Comparison of ENCODE assay signal across 13 cellular contexts in the genomic region with DNA sequence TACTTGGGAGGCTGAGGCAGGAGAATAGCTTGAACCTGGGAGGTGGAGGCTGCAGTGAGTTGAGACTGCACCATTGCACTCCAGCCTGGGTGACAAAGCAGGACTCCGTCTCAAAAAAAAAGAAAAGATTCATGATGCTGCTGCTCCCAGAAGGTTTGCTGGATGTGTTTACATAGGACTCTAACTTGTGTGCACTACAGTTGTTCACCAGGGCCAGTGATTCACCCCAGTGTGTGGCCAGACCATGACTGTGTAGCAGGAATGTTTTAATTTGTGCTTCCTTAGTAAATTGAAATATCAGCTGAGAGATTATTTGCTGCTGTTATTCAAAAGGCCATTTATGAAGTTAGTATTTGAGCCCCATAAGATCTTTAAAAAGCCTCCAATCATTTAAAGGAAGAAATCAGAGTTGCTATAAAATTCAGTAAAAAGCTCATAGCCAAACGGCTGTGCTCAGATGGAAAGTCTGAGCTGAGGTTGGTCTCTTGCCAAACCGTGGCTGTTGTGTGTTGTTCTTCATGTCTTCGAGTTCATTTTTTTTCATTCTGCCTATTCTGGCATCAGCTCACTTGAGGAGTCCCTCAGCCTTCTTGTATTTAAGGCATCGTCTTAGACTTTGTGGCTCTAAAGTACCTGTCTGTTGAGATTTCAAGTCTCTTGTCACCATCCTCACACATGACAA. TPM values are rescaled to one million over a fixed set of nuclear protein-coding genes. Genes with fewer than 3 reads are reported as not detected.
A peak's percentile ranks its signal among the peaks of the same experiment; 100 is the strongest.
DNase-seq lines count a peak whose midpoint lies in the region; ATAC-seq and TF ChIP-seq lines count a peak whose summit lies in the region.
"Had no signal": no experiment of that assay in that cellular context is flagged by ENCODE, and none has a peak within 500 bp of the region (broad histone marks: within the 10 kb centered on the region; RNA-seq: fewer than 3 reads in every experiment).

No MANE protein-coding gene starts in this region.

- H3K4me1 Mint-ChIP-seq in type B pancreatic cell (ENCODE audit: unreplicated experiment), result peaks cover 21% of the 10 kb centered on the region

- in situ Hi-C loops in astrocyte of the cerebellum (cut with HindIII; ENCODE audit: low sequenced_read_pairs), result no loop called here

- intact Hi-C loops in left cardiac atrium (cut with DNase I), result no loop called here
- intact Hi-C loops in spleen (cut with DNase I; ENCODE audit: low total_unique reads), result no loop called here

- peak in 1 of 2 donors; percentile 75 for ATAC-seq in left cardiac atrium
- no peak for ATAC-seq in HG03108 (IDR thresholded peaks at IDR 0.05; ENCODE audit: unreplicated experiment)

- H3K9me3 Mint-ChIP-seq in type B pancreatic cell, result no peaks in the 10 kb centered on the region

- no peaks in the 10 kb centered on the region for H3K27me3 Mint-ChIP-seq in type B pancreatic cell

- DNase-seq in left cardiac atrium, result peak; percentile 30
- DNase-seq in right atrium auricular region (ENCODE audit: low spot score), result no peak
- peak; percentile 76 for DNase-seq in astrocyte of the cerebellum (ENCODE audit: low read depth)
- DNase-seq in kidney glomerular epithelial cell (lab: John Stamatoyannopoulos, UW), result peak; percentile 23
- DNase-seq in type B pancreatic cell (ENCODE audit: extremely low spot score, unreplicated experiment), result no peak
- no peak for DNase-seq in spleen
- no peak for DNase-seq in SW 1271 (lab: John Stamatoyannopoulos, UW)
- DNase-seq: activated CD8-positive, alpha-beta memory T cell treated with anti-CD3 and anti-CD28 coated beads for 24 hours; NCI-H1436 treated with DMSO at 0.1 percent for 48 hours had no signal

- H3K27me3 ChIP-seq in right atrium auricular region (no peaks in the 10 kb centered on the region), spleen (replicated peaks in 1 of 7) (no peaks in the 10 kb centered on the region)
- H3K27me3 ChIP-seq: BLaER1, cardiac muscle cell had no signal

- whole genome bisulfite sequencing in spleen, 5 donors, result 78 to 92% (median 84%) methylated on average over 5 of the region's 5 CpGs

- H3K27ac Mint-ChIP-seq in type B pancreatic cell, result peak overlapping the region; percentile 100

- H3K27ac ChIP-seq in right atrium auricular region (peak overlapping the region in 1 of 2 donors; percentile 8), spleen (no peak overlapping the region)
- H3K27ac ChIP-seq: BLaER1, cardiac muscle cell, prostate gland had no signal

- H3K36me3 Mint-ChIP-seq in type B pancreatic cell, result peaks cover 25% of the 10 kb centered on the region

- H3K4me3 ChIP-seq in right atrium auricular region, result no peak overlapping the region
- no peak overlapping the region for H3K4me3 ChIP-seq in astrocyte of the cerebellum (ENCODE audit: low read depth, low read length)
- H3K4me3 ChIP-seq in spleen, result no peak overlapping the region
- H3K4me3 ChIP-seq: BLaER1, cardiac muscle cell, prostate gland had no signal

- TF ChIP-seq POLR2A in spleen (IDR thresholded peaks at IDR 0.05), result no peak

- H3K4me1 ChIP-seq in right atrium auricular region (peaks cover 0 to 11% of the 10 kb centered on the region in 2 donors), spleen (peaks cover 0 to 31% (median 15%) of the 10 kb centered on the region in 6 donors)
- H3K4me1 ChIP-seq: BLaER1, prostate gland had no signal

- H3K4me3 Mint-ChIP-seq in type B pancreatic cell, result no peak overlapping the region

- no peaks in the 10 kb centered on the region for H3K9me3 ChIP-seq in right atrium auricular region
- no peaks in the 10 kb centered on the region for H3K9me3 ChIP-seq in spleen
- H3K9me3 ChIP-seq: BLaER1, prostate gland had no signal

- no peak for TF ChIP-seq CTCF in right atrium auricular region (IDR thresholded peaks at IDR 0.05)
- no peak for TF ChIP-seq CTCF in astrocyte of the cerebellum (IDR thresholded peaks at IDR 0.05; ENCODE audit: low read depth, low read length, missing control alignments)
- no peak for TF ChIP-seq CTCF in type B pancreatic cell (conservative IDR thresholded peaks at IDR 0.05)
- TF ChIP-seq CTCF in spleen (IDR thresholded peaks at IDR 0.05 in 8 of 11, conservative IDR thresholded peaks at IDR 0.05 in 3 of 11), result no peak

- H3K36me3 ChIP-seq in right atrium auricular region (no peaks in the 10 kb centered on the region), spleen (peaks cover 0 to 74% (median 7%) of the 10 kb centered on the region in 6 donors)
- H3K36me3 ChIP-seq: prostate gland had no signal

RNA-seq across cellular contexts. Expression of gene PGD, which starts 18.1 kb away (rescaled TPM):
- total RNA-seq in left cardiac atrium (10 to 100 TPM; 58.8 to 65.5 TPM), right atrium auricular region (10 to 100 TPM; 51.1 to 59.9 TPM), type B pancreatic cell (ENCODE audit: low replicate concordance) (294 and 366 TPM in 2 replicates), spleen (100 to 1,000 TPM; 105 to 381 (median 142) TPM)
- 10 to 100 TPM; 40.8 to 72.9 (median 46.6) TPM for polyA plus RNA-seq in spleen

RNA-seq across cellular contexts. Expression of gene CENPS, which starts 49.5 kb away (rescaled TPM):
- 1 to 10 TPM; 4.1 to 5.0 TPM for total RNA-seq in left cardiac atrium
- total RNA-seq in right atrium auricular region, result 1 to 10 TPM; 1.9 to 3.4 TPM
- 17.8 and 24.7 TPM in 2 replicates for total RNA-seq in type B pancreatic cell (ENCODE audit: low replicate concordance)
- total RNA-seq in spleen, result 1 to 10 TPM; 2.1 to 9.6 (median 6.2) TPM
- 10 to 100 TPM in 2 of 3 donors, 1 to 10 TPM in 1; 9.3 to 13.5 (median 13.0) TPM for polyA plus RNA-seq in spleen

Comparison
In these comparisons a context has a peak if more than half of its experiments do, and no peak if none do; other contexts are left out.
1. DNase-seq: peak in left cardiac atrium (single experiment), astrocyte of the cerebellum (single experiment) and kidney glomerular epithelial cell (single experiment); none in right atrium auricular region (single experiment), type B pancreatic cell (single experiment), spleen (single experiment) and SW 1271 (0 of 2).